In genomic region chr1:44881011-44881632, GRCh38 we compare ENCODE assay signal across 12 cellular contexts. TPM values are rescaled to one million over a fixed set of nuclear protein-coding genes. Genes with fewer than 3 reads are reported as not detected.
DNase-seq lines count a peak whose midpoint lies in the region; ATAC-seq and TF ChIP-seq lines count a peak whose summit lies in the region.
"Had no signal": no experiment of that assay in that cellular context is flagged by ENCODE, and none has a peak within 500 bp of the region (broad histone marks: within the 10 kb centered on the region; RNA-seq: fewer than 3 reads in every experiment).

No MANE protein-coding gene starts in this region.

- H3K27me3 Mint-ChIP-seq in T-helper 17 cell, result no peaks in the 10 kb centered on the region
- H3K27me3 Mint-ChIP-seq: activated CD4-positive, alpha-beta T cell treated with anti-CD3 and anti-CD28 coated beads, Interleukin-2, amount 10 ng/mL, durations not matched to agents 24 days and 14 days had no signal

- intact Hi-C loops in heart left ventricle (cut with DNase I) (no loop called here), head of caudate nucleus (cut with DNase I) (no loop called here)

- no peaks in the 10 kb centered on the region for H3K27me3 ChIP-seq in heart left ventricle
- H3K27me3 ChIP-seq in right atrium auricular region, result no peaks in the 10 kb centered on the region
- no peaks in the 10 kb centered on the region for H3K27me3 ChIP-seq in tibial nerve
- H3K27me3 ChIP-seq: upper lobe of left lung had no signal

- peaks cover 11% of the 10 kb centered on the region for H3K36me3 Mint-ChIP-seq in T-helper 17 cell (ENCODE audit: low read depth)

- TF ChIP-seq CTCF in heart left ventricle (IDR thresholded peaks at IDR 0.05) (no peak), right atrium auricular region (IDR thresholded peaks at IDR 0.05) (no peak), tibial nerve (IDR thresholded peaks at IDR 0.05) (no peak)

- H3K4me3 Mint-ChIP-seq in T-helper 17 cell, result no peak overlapping the region
- H3K4me3 Mint-ChIP-seq: activated CD4-positive, alpha-beta T cell treated with anti-CD3 and anti-CD28 coated beads, Interleukin-2, amount 10 ng/mL, durations not matched to agents 24 days and 14 days had no signal

- peak overlapping the region in 2 of 12 donors; percentile 1 to 47 for H3K27ac ChIP-seq in heart left ventricle
- H3K27ac ChIP-seq in right atrium auricular region, result no peak overlapping the region
- peak overlapping the region in 1 of 4 donors; percentile 25 for H3K27ac ChIP-seq in tibial nerve
- H3K27ac ChIP-seq: upper lobe of left lung had no signal

- peaks cover 0 to 18% (median 3%) of the 10 kb centered on the region in 12 donors for H3K4me1 ChIP-seq in heart left ventricle
- H3K4me1 ChIP-seq in right atrium auricular region, result peaks cover 0 to 8% of the 10 kb centered on the region in 2 donors
- H3K4me1 ChIP-seq in tibial nerve, result peaks cover 0 to 13% (median 5%) of the 10 kb centered on the region in 4 donors

- DNase-seq in heart left ventricle (peak in 4 of 5 donors; percentile 19 to 54 (median 38)), right atrium auricular region (ENCODE audit: low spot score) (no peak), brain pericyte (ENCODE audit: low read depth, low spot score) (peak; percentile 5), head of caudate nucleus (peak in 38 of 42 donors; percentile 11 to 88 (median 48)), NCI-H1105 treated with DMSO at 0.1 percent for 48 hours (lab: John Stamatoyannopoulos, UW) (no peak), tibial nerve (ENCODE audit: low spot score in 2 of 2) (no peak), T-helper 17 cell (no peak)
- DNase-seq in stimulated activated CD4-positive, alpha-beta T cell treated with anti-CD3 and anti-CD28 coated beads, Interleukin-4, amount 100 ng/mL, for 24 hours, result no peak
- DNase-seq: activated CD4-positive, alpha-beta T cell treated with anti-CD3 and anti-CD28 coated beads, Interleukin-2, amount 10 ng/mL, durations not matched to agents 24 days and 14 days; H7; NCI-H69 had no signal

- TF ChIP-seq EP300 in tibial nerve (IDR thresholded peaks at IDR 0.05), result no peak

- peaks cover 0 to 4% (median 0%) of the 10 kb centered on the region in 12 donors for H3K9me3 ChIP-seq in heart left ventricle
- H3K9me3 ChIP-seq in right atrium auricular region, result no peaks in the 10 kb centered on the region
- H3K9me3 ChIP-seq in tibial nerve, result no peaks in the 10 kb centered on the region
- no peaks in the 10 kb centered on the region for H3K9me3 ChIP-seq in T-helper 17 cell (ENCODE audit: control insufficient read depth, low read length, poor library complexity, severe bottlenecking)
- H3K9me3 ChIP-seq: upper lobe of left lung had no signal

- no peak overlapping the region for H3K27ac Mint-ChIP-seq in T-helper 17 cell
- H3K27ac Mint-ChIP-seq: activated CD4-positive, alpha-beta T cell treated with anti-CD3 and anti-CD28 coated beads, Interleukin-2, amount 10 ng/mL, durations not matched to agents 24 days and 14 days had no signal

- peaks cover 2% of the 10 kb centered on the region for H3K4me1 Mint-ChIP-seq in T-helper 17 cell
- H3K4me1 Mint-ChIP-seq: activated CD4-positive, alpha-beta T cell treated with anti-CD3 and anti-CD28 coated beads, Interleukin-2, amount 10 ng/mL, durations not matched to agents 24 days and 14 days had no signal

- H3K4me3 ChIP-seq in heart left ventricle (no peak overlapping the region), right atrium auricular region (no peak overlapping the region), tibial nerve (no peak overlapping the region)
- H3K4me3 ChIP-seq: upper lobe of left lung had no signal

- H3K36me3 ChIP-seq in heart left ventricle (peaks cover 0 to 46% (median 23%) of the 10 kb centered on the region in 9 donors), right atrium auricular region (peaks cover 27% of the 10 kb centered on the region), tibial nerve (peaks cover 0 to 40% (median 0%) of the 10 kb centered on the region in 3 donors)

- peak; percentile 68 to 96 (median 86) for ATAC-seq in heart left ventricle
- ATAC-seq in T-helper 17 cell, result no peak

- 69 to 87% (median 76%) methylated on average over 7 of the region's 7 CpGs for WGBS in heart left ventricle, 4 donors
- 74 to 75% methylated on average over 7 of the region's 7 CpGs for WGBS in tibial nerve, 2 donors

- TF ChIP-seq POLR2A in heart left ventricle (IDR thresholded peaks at IDR 0.05) (no peak), tibial nerve (IDR thresholded peaks at IDR 0.05) (no peak)

RNA-seq across cellular contexts. Expression of gene PTCH2, which starts 38.1 kb away (rescaled TPM):
- total RNA-seq in heart left ventricle, result under 1 TPM in 8 of 9 donors, not detected in 1; 0.21 to 0.85 (median 0.41) TPM
- under 1 TPM; 0.19 to 0.27 TPM for polyA plus RNA-seq in heart left ventricle
- total RNA-seq in right atrium auricular region, result under 1 TPM; 0.22 to 0.24 TPM
- 10 to 100 TPM in 2 of 4 donors, 1 to 10 TPM in 2; 6.6 to 13.4 (median 9.9) TPM for total RNA-seq in tibial nerve
- 1 to 10 TPM; 1.6 to 1.7 TPM for total RNA-seq in T-helper 17 cell

Comparison
In these comparisons a context has a peak if more than half of its experiments do, and no peak if none do; other contexts are left out.
1. DNase-seq: peak in heart left ventricle (4 of 5), brain pericyte (single experiment) and head of caudate nucleus (38 of 42); none in right atrium auricular region (single experiment), NCI-H1105 treated with DMSO at 0.1 percent for 48 hours (single experiment), tibial nerve (0 of 2), T-helper 17 cell (0 of 3) and stimulated activated CD4-positive, alpha-beta T cell treated with anti-CD3 and anti-CD28 coated beads, Interleukin-4, amount 100 ng/mL, for 24 hours (single experiment).